ENCODE assay signal across 30 cellular contexts in the genomic region with DNA sequence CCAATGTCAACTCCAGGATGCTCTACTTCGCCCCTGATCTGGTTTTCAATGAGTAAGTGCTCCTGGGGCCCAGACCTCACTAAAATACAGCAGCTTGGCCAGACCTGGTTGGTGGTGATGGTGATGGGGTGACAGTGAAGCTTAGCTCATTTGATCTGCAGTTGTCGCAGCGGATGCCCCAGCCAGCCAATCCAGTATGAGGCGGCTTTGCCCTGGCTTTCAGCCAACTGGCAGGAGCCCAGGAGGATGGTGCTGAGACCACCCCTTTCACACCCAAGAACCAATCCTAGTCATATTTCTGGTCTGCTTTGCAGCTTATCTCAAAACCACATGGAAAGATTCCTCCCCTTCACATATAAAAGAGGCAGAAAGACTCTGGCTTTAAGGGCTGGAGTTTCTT.
"Had no signal": no experiment of that assay in that cellular context is flagged by ENCODE, and none has a peak within 500 bp of the region (broad histone marks: within the 10 kb centered on the region; RNA-seq: fewer than 3 reads in every experiment).

No MANE protein-coding gene starts in this region.

- H3K36me3 Mint-ChIP-seq: activated naive CD8-positive, alpha-beta T cell had no signal

- H3K36me3 ChIP-seq: esophagus squamous epithelium, gastroesophageal sphincter, heart right ventricle had no signal

- H3K9me3 ChIP-seq: esophagus squamous epithelium, gastroesophageal sphincter, heart right ventricle had no signal

- H3K4me3 ChIP-seq: esophagus squamous epithelium, gastroesophageal sphincter, heart right ventricle had no signal

- H3K9me3 Mint-ChIP-seq: activated CD8-positive, alpha-beta T cell treated with anti-CD3 and anti-CD28 coated beads for 36 hours; activated T-cell treated with anti-CD3 and anti-CD28 coated beads, Interleukin-2, amount 50 U/mL, for 4 hours; activated T-helper 17 cell treated with anti-CD3 and anti-CD28 coated beads, Interleukin-2, amount 50 U/mL, for 72 hours; WTC11 had no signal

- ATAC-seq: activated CD8-positive, alpha-beta T cell treated with anti-CD3 and anti-CD28 coated beads for 36 hours; activated T-cell treated with anti-CD3 and anti-CD28 coated beads, Interleukin-2, amount 50 U/mL, for 4 hours; activated T-helper 17 cell treated with anti-CD3 and anti-CD28 coated beads, Interleukin-2, amount 50 U/mL, for 72 hours; effector memory CD8-positive, alpha-beta T cell; gastroesophageal sphincter; heart right ventricle; WTC11 had no signal

- FAIRE-seq: colon, TTC549 had no signal

- H3K4me1 Mint-ChIP-seq: activated T-helper 17 cell treated with anti-CD3 and anti-CD28 coated beads, Interleukin-2, amount 50 U/mL, for 72 hours; WTC11 had no signal

- H3K27ac Mint-ChIP-seq: activated CD8-positive, alpha-beta T cell treated with anti-CD3 and anti-CD28 coated beads for 36 hours; activated naive CD8-positive, alpha-beta T cell; activated T-helper 17 cell treated with anti-CD3 and anti-CD28 coated beads, Interleukin-2, amount 50 U/mL, for 72 hours; effector memory CD8-positive, alpha-beta T cell; WTC11 had no signal

- DNase-seq: activated CD4-positive, alpha-beta T cell treated with anti-CD3 and anti-CD28 coated beads for 1 hour; activated CD4-positive, alpha-beta T cell treated with anti-CD3 and anti-CD28 coated beads for 4 hours; activated CD4-positive, alpha-beta T cell treated with anti-CD3 and anti-CD28 coated beads, Interleukin-2, amount 50 U/mL, for 1 hour; activated CD4-positive, alpha-beta T cell treated with anti-CD3 and anti-CD28 coated beads, Interleukin-2, amount 50 U/mL, for 48 hours; activated CD8-positive, alpha-beta memory T cell treated with anti-CD3 and anti-CD28 coated beads for 24 hours; activated CD8-positive, alpha-beta T cell treated with anti-CD3 and anti-CD28 coated beads for 36 hours; activated effector memory CD4-positive, alpha-beta T cell treated with Interleukin-2 at 50 U/mL for 16 hours; activated gamma-delta T cell treated with Interleukin-2 at 50 U/mL for 16 hours; activated naive CD4-positive, alpha-beta T cell treated with anti-CD3 and anti-CD28 coated beads, Interleukin-2, amount 50 U/mL, for 16 hours; activated naive CD4-positive, alpha-beta T cell treated with Interleukin-2 at 50 U/mL for 16 hours; activated T-cell treated with anti-CD3 and anti-CD28 coated beads, Interleukin-2, amount 50 U/mL, for 4 hours; amniotic stem cell; anterior cingulate cortex; caudate nucleus; cortex of kidney; dermis blood vessel endothelial cell; effector CD4-positive, alpha-beta T cell; effector memory CD8-positive, alpha-beta T cell; esophagus squamous epithelium; foreskin melanocyte; heart right ventricle; T-helper 2 cell had no signal

- H3K4me3 Mint-ChIP-seq: activated CD8-positive, alpha-beta T cell treated with anti-CD3 and anti-CD28 coated beads for 36 hours; activated naive CD8-positive, alpha-beta T cell; activated T-cell treated with anti-CD3 and anti-CD28 coated beads, Interleukin-2, amount 50 U/mL, for 4 hours; activated T-helper 17 cell treated with anti-CD3 and anti-CD28 coated beads, Interleukin-2, amount 50 U/mL, for 72 hours; effector memory CD8-positive, alpha-beta T cell; WTC11 had no signal

- H3K27ac ChIP-seq: epithelial cell of prostate, esophagus squamous epithelium, gastroesophageal sphincter, VCaP had no signal

- H3K27me3 ChIP-seq: esophagus squamous epithelium, gastroesophageal sphincter had no signal

- H3K4me1 ChIP-seq: esophagus squamous epithelium, gastroesophageal sphincter had no signal

- H3K27me3 Mint-ChIP-seq: activated CD8-positive, alpha-beta T cell treated with anti-CD3 and anti-CD28 coated beads for 36 hours; activated T-helper 17 cell treated with anti-CD3 and anti-CD28 coated beads, Interleukin-2, amount 50 U/mL, for 72 hours; effector memory CD8-positive, alpha-beta T cell had no signal
